Comparison of ENCODE assay signal across 19 cellular contexts in the genomic region with DNA sequence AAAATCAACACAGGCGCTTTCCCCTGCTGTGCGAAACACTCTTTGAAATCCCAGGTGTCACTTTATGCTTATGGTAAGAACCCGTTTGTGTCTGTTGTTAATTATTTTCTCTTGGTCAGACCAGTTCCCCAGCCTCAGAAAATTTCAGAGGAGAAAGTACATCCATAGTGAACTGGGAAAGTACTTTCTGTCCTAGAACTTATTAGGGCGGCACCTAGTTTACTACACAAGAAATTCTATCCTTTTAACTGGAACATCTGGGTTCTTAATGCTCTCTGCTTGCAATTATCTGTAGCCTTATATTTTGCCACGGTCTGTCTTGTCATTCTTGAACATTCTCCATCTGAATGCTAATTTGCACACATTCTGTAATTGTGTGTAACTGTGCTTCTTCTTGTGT.
A peak's percentile ranks its signal among the peaks of the same experiment; 100 is the strongest.
DNase-seq lines count a peak whose midpoint lies in the region; ATAC-seq and TF ChIP-seq lines count a peak whose summit lies in the region.
"Had no signal": no experiment of that assay in that cellular context is flagged by ENCODE, and none has a peak within 500 bp of the region (broad histone marks: within the 10 kb centered on the region; RNA-seq: fewer than 3 reads in every experiment).

No MANE protein-coding gene starts in this region.

- H3K4me1 ChIP-seq in HEK293 (ENCODE audit: control insufficient read depth, insufficient read depth, low read length) (peaks cover 9% of the 10 kb centered on the region; the same call in 1 of the 2 replicates), gastrocnemius medialis (peaks cover 48 to 55% of the 10 kb centered on the region in 2 donors)
- H3K4me1 ChIP-seq: BE2C, HAP-1 had no signal

- ATAC-seq in gastrocnemius medialis (peak; percentile 77 to 89), GM18505 (IDR thresholded peaks at IDR 0.05; ENCODE audit: unreplicated experiment) (no peak), HG02571 (IDR thresholded peaks at IDR 0.05; ENCODE audit: unreplicated experiment) (no peak)
- ATAC-seq: HepG2 had no signal

- TF ChIP-seq CTCF in HEK293 (tag by site-specific recombination; IDR thresholded peaks at IDR 0.05) (no peak), gastrocnemius medialis (IDR thresholded peaks at IDR 0.05 in 4 of 5, conservative IDR thresholded peaks at IDR 0.05 in 1 of 5) (no peak)

- H3K4me3 ChIP-seq in HEK293 (ENCODE audit: low read depth, low read length) (no peak overlapping the region), gastrocnemius medialis (no peak overlapping the region)
- H3K4me3 ChIP-seq: HAP-1 had no signal

- in situ Hi-C loops in gastrocnemius medialis (cut with MboI; ENCODE audit: low sequenced_read_pairs in 4 of 4) = no loop called here

- H3K9me3 ChIP-seq in HEK293 (ENCODE audit: control insufficient read depth, insufficient read depth, low read depth, low read length) (no peaks in the 10 kb centered on the region), gastrocnemius medialis (no peaks in the 10 kb centered on the region)
- H3K9me3 ChIP-seq: BE2C, HAP-1 had no signal

- DNase-seq in NCI-H69 (lab: John Stamatoyannopoulos, UW) = peak; percentile 11
- DNase-seq in fibroblast of the conjunctiva (ENCODE audit: low read depth) = peak; percentile 21
- no peak for DNase-seq in gastrocnemius medialis
- no peak for DNase-seq in erythroblast (lab: John Stamatoyannopoulos, UW)
- DNase-seq in DMS153 (lab: John Stamatoyannopoulos, UW) = no peak
- DNase-seq: ACHN; BE2C; C1 segment of cervical spinal cord; CD4-positive, CD25-positive, alpha-beta regulatory T cell; CD8-positive, alpha-beta memory T cell; COR-L47; DMS79 treated with DMSO at 0.1 percent for 48 hours; GF-D8; KBM-7 had no signal

- TF ChIP-seq POLR2A in gastrocnemius medialis (IDR thresholded peaks at IDR 0.05) (no peak), erythroblast (IDR thresholded peaks at IDR 0.05; ENCODE audit: low read length) (no peak), GM18505 (IDR thresholded peaks at IDR 0.05; ENCODE audit: borderline replicate concordance, extremely low read depth, insufficient read depth, insufficient read length) (no peak)

- H3K27me3 ChIP-seq in gastrocnemius medialis = no peaks in the 10 kb centered on the region

- POLR2A ChIA-PET in HEK293 (lab: Yijun Ruan, JAX) = no interaction called here

- H3K27ac ChIP-seq in HEK293 (ENCODE audit: extremely low read depth, low read depth, low read length) (no peak overlapping the region), gastrocnemius medialis (peak overlapping the region in 3 of 4 donors; percentile 22 to 77 (median 32))

- H3K36me3 ChIP-seq in HEK293 (ENCODE audit: control insufficient read depth in 2 of 2, insufficient read depth in 1 of 2, low read length in 2 of 2) (no peaks in the 10 kb centered on the region), gastrocnemius medialis (no peaks in the 10 kb centered on the region)
- H3K36me3 ChIP-seq: BE2C, HAP-1 had no signal

- intact Hi-C loops in gastrocnemius medialis (cut with DNase I; ENCODE audit: low total_unique reads) = no loop called here

- CTCF ChIA-PET in HEK293 (lab: Yijun Ruan, JAX) = interaction anchor here (1.0 kb wide), 1 partner anchor 21 kb away, joined by 3 read pairs; no protein-coding TSS in a partner anchor

TF ChIP-seq in HEK293, 187 proteins besides CTCF, POLR2A, EP300 and RAD21:
- TF ChIP-seq WT1 (tag by site-specific recombination; IDR thresholded peaks at IDR 0.05) = no peak
- TF ChIP-seq, protein P1, sequence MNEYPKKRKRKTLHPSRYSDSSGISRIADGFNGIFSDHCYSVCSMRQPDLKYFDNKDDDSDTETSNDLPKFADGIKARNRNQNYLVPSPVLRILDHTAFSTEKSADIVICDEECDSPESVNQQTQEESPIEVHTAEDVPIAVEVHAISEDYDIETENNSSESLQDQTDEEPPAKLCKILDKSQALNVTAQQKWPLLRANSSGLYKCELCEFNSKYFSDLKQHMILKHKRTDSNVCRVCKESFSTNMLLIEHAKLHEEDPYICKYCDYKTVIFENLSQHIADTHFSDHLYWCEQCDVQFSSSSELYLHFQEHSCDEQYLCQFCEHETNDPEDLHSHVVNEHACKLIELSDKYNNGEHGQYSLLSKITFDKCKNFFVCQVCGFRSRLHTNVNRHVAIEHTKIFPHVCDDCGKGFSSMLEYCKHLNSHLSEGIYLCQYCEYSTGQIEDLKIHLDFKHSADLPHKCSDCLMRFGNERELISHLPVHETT (tag by site-specific recombination; IDR thresholded peaks at IDR 0.05) = no peak
- TF ChIP-seq PRDM1 (tag by site-specific recombination; IDR thresholded peaks at IDR 0.05) = 0 out of 2 replicates have a peak, but pooled peaks have one; percentile 17
- TF ChIP-seq ZXDB (tag by site-specific recombination; IDR thresholded peaks at IDR 0.05) = no peak

Comparison
In these comparisons a context has a peak if more than half of its experiments do, and no peak if none do; other contexts are left out.
1. DNase-seq: peak in NCI-H69 (single experiment) and fibroblast of the conjunctiva (single experiment); none in gastrocnemius medialis (0 of 2), erythroblast (0 of 2) and DMS153 (single experiment).
2. ATAC-seq: peak in gastrocnemius medialis (2 of 2); none in GM18505 (single experiment) and HG02571 (single experiment).